ENCODE assay signal across 13 cellular contexts in genomic region chr3:12963184-12963868, GRCh38.
DNase-seq lines count a peak whose midpoint lies in the region; ATAC-seq, FAIRE-seq and TF ChIP-seq lines count a peak whose summit lies in the region.
"Had no signal": no experiment of that assay in that cellular context is flagged by ENCODE, and none has a peak within 500 bp of the region (broad histone marks: within the 10 kb centered on the region; RNA-seq: fewer than 3 reads in every experiment).

No MANE protein-coding gene starts in this region.

- peaks cover 0 to 2% (median 0%) of the 10 kb centered on the region in 8 donors for H3K9me3 Mint-ChIP-seq in CD4-positive, alpha-beta memory T cell
- no peaks in the 10 kb centered on the region for H3K9me3 Mint-ChIP-seq in IgD-negative memory B cell

- FAIRE-seq in K562 (lab: Jason Lieb, UNC) = no peak

- peak overlapping the region; percentile 14 to 75 (median 52) for H3K4me3 Mint-ChIP-seq in CD4-positive, alpha-beta memory T cell
- peak overlapping the region in 3 of 4 donors; percentile 3 to 61 (median 31) for H3K4me3 Mint-ChIP-seq in IgD-negative memory B cell

- 40% methylated on average over 8 of the region's 8 CpGs for WGBS in K562 (ENCODE audit: insufficient coverage, low coverage, missing lambda C conversion rate)

- peaks cover 93% of the 10 kb centered on the region for H3K4me1 ChIP-seq in CD4-positive, alpha-beta memory T cell (ENCODE audit: insufficient read depth, low read length)
- H3K4me1 ChIP-seq in K562 (replicated peaks in 1 of 2; ENCODE audit: control insufficient read depth in 2 of 2, insufficient read depth in 2 of 2, low read length in 2 of 2) = peaks cover 76 to 84% of the 10 kb centered on the region in 2 experiments
- peaks cover 20% of the 10 kb centered on the region for H3K4me1 ChIP-seq in osteoblast (ENCODE audit: insufficient read depth, low read length)
- no peaks in the 10 kb centered on the region for H3K4me1 ChIP-seq in foreskin keratinocyte

- CTCF ChIA-PET in CD4-positive, alpha-beta memory T cell (lab: Charles Lee; ENCODE audit: partially characterized antibody) = interaction anchor here (1.7 kb wide), 1 partner anchor 21 kb away, joined by 5 read pairs; no protein-coding TSS in a partner anchor
- CTCF ChIA-PET in K562 (lab: Yijun Ruan, JAX; ENCODE audit: low intra/inter-chr PET ratio) = interaction anchor here (0.6 kb wide), 1 partner anchor 62 kb away, joined by 3 read pairs; no protein-coding TSS in a partner anchor

- H4K20me1 ChIP-seq in K562 (replicated peaks; ENCODE audit: control insufficient read depth, insufficient read depth, low read length) (peaks cover 35% of the 10 kb centered on the region), osteoblast (ENCODE audit: insufficient read depth, low read length) (peaks cover 75% of the 10 kb centered on the region)

- in situ Hi-C loops in K562 (cut with MboI) = no loop called here

- peak overlapping the region in 1 of 2 experiments; percentile 38; a peak in 1 of 4 replicates for H3K9ac ChIP-seq in K562 (ENCODE audit: insufficient read depth in 1 of 2, low read depth in 2 of 2, low read length in 2 of 2)
- H3K9ac ChIP-seq: GM23248 had no signal

- TF ChIP-seq RAD21 in K562 (CRISPR knock-in tag; conservative IDR thresholded peaks at IDR 0.05 in 1 of 2, IDR thresholded peaks at IDR 0.05 in 1 of 2) = no peak

- H3K79me2 ChIP-seq in K562 (ENCODE audit: control insufficient read depth, insufficient read depth, low read length) (peaks cover 90% of the 10 kb centered on the region), osteoblast (ENCODE audit: insufficient read depth, low read length) (peaks cover 87% of the 10 kb centered on the region)

- H3K4me1 Mint-ChIP-seq in CD4-positive, alpha-beta memory T cell = peaks cover 65 to 96% (median 79%) of the 10 kb centered on the region in 4 donors
- peaks cover 60 to 85% (median 70%) of the 10 kb centered on the region in 3 donors for H3K4me1 Mint-ChIP-seq in IgD-negative memory B cell

- no peak for TF ChIP-seq EP300 in K562 (IDR thresholded peaks at IDR 0.05; ENCODE audit: low read length)

- H3K36me3 ChIP-seq in CD4-positive, alpha-beta memory T cell (ENCODE audit: insufficient read depth, low read length) = peaks cover 19% of the 10 kb centered on the region
- peaks cover 34% of the 10 kb centered on the region; the same call in 2 of the 3 replicates for H3K36me3 ChIP-seq in K562 (ENCODE audit: control insufficient read depth, insufficient read depth, low read length)
- H3K36me3 ChIP-seq in osteoblast (ENCODE audit: insufficient read depth, low read length) = no peaks in the 10 kb centered on the region

- no peaks in the 10 kb centered on the region for H3K9me3 ChIP-seq in CD4-positive, alpha-beta memory T cell (ENCODE audit: control insufficient read depth in 1 of 2, low read length in 2 of 2)
- no peaks in the 10 kb centered on the region for H3K9me3 ChIP-seq in K562 (replicated peaks; ENCODE audit: control insufficient read depth, insufficient read depth, low read depth, low read length)
- H3K9me3 ChIP-seq in osteoblast (ENCODE audit: low read depth, low read length) = no peaks in the 10 kb centered on the region

- no peak for DNase-seq in CD4-positive, alpha-beta memory T cell
- DNase-seq in K562 (ENCODE audit: extremely low read depth in 1 of 4, low spot score in 3 of 4) = no peak
- peak; percentile 65 for DNase-seq in osteoblast (ENCODE audit: insufficient read length, low spot score, missing footprints)
- DNase-seq in foreskin keratinocyte = no peak
- DNase-seq: amniotic stem cell; Calu3; effector memory CD4-positive, alpha-beta T cell; GM23248; NCI-H2107 had no signal

- no peak for TF ChIP-seq CTCF in K562 (IDR thresholded peaks at IDR 0.05 in 2 of 3, conservative IDR thresholded peaks at IDR 0.05 in 1 of 3; ENCODE audit: insufficient read depth in 2 of 3, low read depth in 1 of 3, low read length in 3 of 3)
- no peak for TF ChIP-seq CTCF in osteoblast (IDR thresholded peaks at IDR 0.05; ENCODE audit: extremely low read depth, low read depth, low read length)
- no peak for TF ChIP-seq CTCF in foreskin keratinocyte (conservative IDR thresholded peaks at IDR 0.05)

- no TSS peak for BruUV-seq in K562 (replicated peaks; lab: Mats Ljungman, UMichigan)

- no peak overlapping the region for H3K4me2 ChIP-seq in K562 (ENCODE audit: insufficient read depth, low read length)
- H3K4me2 ChIP-seq in osteoblast (ENCODE audit: insufficient read depth, low read length) = no peak overlapping the region

- intact Hi-C loops in CD4-positive, alpha-beta memory T cell (cut with micrococcal nuclease) = loop anchor here (10.0 kb wide), 2 partner anchors 119 to 299 kb away; partner anchors contain the start of genes RAF1 and RPL32
- intact Hi-C loops in K562 (cut with micrococcal nuclease) = no loop called here

- H3K36me3 Mint-ChIP-seq in CD4-positive, alpha-beta memory T cell = peaks cover 0 to 43% of the 10 kb centered on the region in 2 donors
- H3K36me3 Mint-ChIP-seq in IgD-negative memory B cell = peaks cover 1% of the 10 kb centered on the region

- no peaks in the 10 kb centered on the region for H3K27me3 ChIP-seq in CD4-positive, alpha-beta memory T cell (ENCODE audit: insufficient read depth, low read length)
- H3K27me3 ChIP-seq in K562 (ENCODE audit: control insufficient read depth in 2 of 2, insufficient read depth in 2 of 2, low read length in 2 of 2) = no peaks in the 10 kb centered on the region
- H3K27me3 ChIP-seq in osteoblast (ENCODE audit: insufficient read depth, low read length) = no peaks in the 10 kb centered on the region
- H3K27me3 ChIP-seq in foreskin keratinocyte = peaks cover 2% of the 10 kb centered on the region

- no peaks in the 10 kb centered on the region for H3K27me3 Mint-ChIP-seq in CD4-positive, alpha-beta memory T cell
- no peaks in the 10 kb centered on the region for H3K27me3 Mint-ChIP-seq in IgD-negative memory B cell

- POLR2A ChIA-PET in CD4-positive, alpha-beta memory T cell (lab: Charles Lee; ENCODE audit: partially characterized antibody) = interaction anchor here (1.2 kb wide), 2 partner anchors 32 to 121 kb away, joined by 3 read pairs; partner anchors contain the start of gene RPL32
- POLR2A ChIA-PET in K562 (lab: Yijun Ruan, JAX) = interaction anchor here (0.5 to 1.0 kb wide), 3 partner anchors 9 to 728 kb away, joined by 3 read pairs; no protein-coding TSS in a partner anchor

- ATAC-seq in K562 (no peak), GM19463 (IDR thresholded peaks at IDR 0.05; ENCODE audit: unreplicated experiment) (no peak), foreskin keratinocyte (no peak), HG02623 (IDR thresholded peaks at IDR 0.05; ENCODE audit: unreplicated experiment) (no peak)
- ATAC-seq: activated CD4-positive, CD25-positive, alpha-beta regulatory T cell treated with anti-CD3 and anti-CD28 coated beads, Interleukin-2, amount 50 U/mL, for 24 hours had no signal

- peak overlapping the region in 5 of 7 donors; percentile 23 to 82 (median 71) for H3K27ac Mint-ChIP-seq in CD4-positive, alpha-beta memory T cell
- peak overlapping the region in 2 of 3 donors; percentile 57 to 78 for H3K27ac Mint-ChIP-seq in IgD-negative memory B cell

- TF ChIP-seq POLR2A in K562 (conservative IDR thresholded peaks at IDR 0.05) = no peak

- no peak overlapping the region for H2AFZ ChIP-seq in K562 (ENCODE audit: low read depth, low read length)
- H2AFZ ChIP-seq in osteoblast (ENCODE audit: low read length) = no peak overlapping the region
- H2AFZ ChIP-seq: GM23248 had no signal

- peaks cover 27% of the 10 kb centered on the region for H3K9me1 ChIP-seq in K562 (ENCODE audit: control insufficient read depth, insufficient read depth, low read length)

- no peak overlapping the region for H3K27ac ChIP-seq in CD4-positive, alpha-beta memory T cell (ENCODE audit: low read depth, low read length)
- no peak overlapping the region for H3K27ac ChIP-seq in K562 (ENCODE audit: extremely low read depth, low read depth, low read length)
- no peak overlapping the region for H3K27ac ChIP-seq in osteoblast (ENCODE audit: low read depth, low read length)
- H3K27ac ChIP-seq in foreskin keratinocyte = no peak overlapping the region
- H3K27ac ChIP-seq: GM23248 had no signal

- H3K4me3 ChIP-seq in CD4-positive, alpha-beta memory T cell (ENCODE audit: low read length in 2 of 2) = no peak overlapping the region
- no peak overlapping the region for H3K4me3 ChIP-seq in K562
- no peak overlapping the region for H3K4me3 ChIP-seq in osteoblast (ENCODE audit: insufficient read depth, low read length)
- H3K4me3 ChIP-seq: GM23248 had no signal

TF ChIP-seq in K562, 482 proteins besides CTCF, POLR2A, EP300 and RAD21 (continues in another document):
- TF ChIP-seq ATF3 (IDR thresholded peaks at IDR 0.05) = no peak
- TF ChIP-seq ATF3 (CRISPR knock-in tag; conservative IDR thresholded peaks at IDR 0.05) = no peak
- no peak for TF ChIP-seq POLR3G (IDR thresholded peaks at IDR 0.05; ENCODE audit: extremely low read depth, insufficient read length, insufficient replicate concordance)
- no peak for TF ChIP-seq EP400 (IDR thresholded peaks at IDR 0.05)
- TF ChIP-seq ZNF282 (CRISPR knock-in tag; IDR thresholded peaks at IDR 0.05) = no peak
- TF ChIP-seq PPARD (CRISPR knock-in tag; IDR thresholded peaks at IDR 0.05) = no peak
- TF ChIP-seq IRF9 (tag; IDR thresholded peaks at IDR 0.05) = no peak
- no peak for TF ChIP-seq ID3 (CRISPR knock-in tag; IDR thresholded peaks at IDR 0.05)
- no peak for TF ChIP-seq ID3 (tag; IDR thresholded peaks at IDR 0.05)
